ENCODE assay signal across 8 cellular contexts in the genomic region with DNA sequence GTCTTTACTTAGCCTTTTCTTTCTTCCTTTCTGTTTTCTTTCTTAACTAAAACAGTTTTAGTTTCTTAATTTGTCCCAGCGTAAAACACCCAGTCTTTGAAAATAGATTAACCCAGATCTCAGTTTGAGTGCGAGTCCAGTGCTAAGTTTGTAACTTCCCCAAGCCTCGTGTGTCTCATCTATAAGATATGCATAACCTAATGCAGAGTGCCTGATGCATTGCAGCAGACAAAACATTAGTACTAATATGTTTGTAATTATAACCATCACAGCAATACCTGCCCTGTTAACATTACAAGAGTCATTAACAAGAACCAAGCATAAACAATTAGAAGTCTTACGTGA. TPM values are rescaled to one million over a fixed set of nuclear protein-coding genes. Genes with fewer than 3 reads are reported as not detected.
DNase-seq lines count a peak whose midpoint lies in the region; ATAC-seq, FAIRE-seq and TF ChIP-seq lines count a peak whose summit lies in the region.

No MANE protein-coding gene starts in this region.

- no peak for ATAC-seq in naive thymus-derived CD4-positive, alpha-beta T cell
- ATAC-seq in HG03196 (IDR thresholded peaks at IDR 0.05; ENCODE audit: unreplicated experiment), result no peak

- H3K4me3 Mint-ChIP-seq in naive thymus-derived CD4-positive, alpha-beta T cell, result peak overlapping the region; percentile 80 to 100 (median 94)

- intact Hi-C loops in PC-9 (cut with micrococcal nuclease; ENCODE audit: unreplicated experiment), result loop anchor here (1.0 to 5.0 kb wide), 2 partner anchors 280 to 1218 kb away; no protein-coding TSS in a partner anchor
- intact Hi-C loops in naive thymus-derived CD4-positive, alpha-beta T cell (cut with micrococcal nuclease), result loop anchor here (1.0 to 10.0 kb wide), 9 partner anchors 133 to 1465 kb away; a partner anchor contains a TSS

- H3K4me1 ChIP-seq in PC-9 (replicated peaks; ENCODE audit: insufficient read depth) (peaks cover 30% of the 10 kb centered on the region), duodenal mucosa (ENCODE audit: control insufficient read depth in 1 of 2, insufficient read depth in 2 of 2, low read length in 2 of 2) (peaks cover 0 to 9% of the 10 kb centered on the region in 2 donors)
- peaks cover 19 to 26% of the 10 kb centered on the region in 2 donors for H3K4me1 ChIP-seq in naive thymus-derived CD4-positive, alpha-beta T cell (ENCODE audit: control insufficient read depth in 2 of 2, insufficient read depth in 2 of 2, low read length in 2 of 2)

- H3K4me2 ChIP-seq in PC-9, result peak overlapping the region; percentile 87

- H3K4me3 ChIP-seq in PC-9 (peak overlapping the region; percentile 70), duodenal mucosa (ENCODE audit: low read depth in 1 of 2, low read length in 2 of 2) (peak overlapping the region; percentile 78 to 81)
- peak overlapping the region; percentile 60 for H3K4me3 ChIP-seq in naive thymus-derived CD4-positive, alpha-beta T cell (ENCODE audit: low read length)

- H3K9me2 ChIP-seq in PC-9 (ENCODE audit: insufficient read depth), result no peaks in the 10 kb centered on the region

- H4K20me1 ChIP-seq in PC-9 (ENCODE audit: insufficient read depth), result no peaks in the 10 kb centered on the region

- H3K27ac ChIP-seq in 22Rv1 (peak overlapping the region; percentile 64), PC-9 (peak overlapping the region; percentile 77), duodenal mucosa (ENCODE audit: low read depth, low read length) (peak overlapping the region; percentile 5)
- peak overlapping the region; percentile 90 for H3K27ac ChIP-seq in naive thymus-derived CD4-positive, alpha-beta T cell (ENCODE audit: low read depth, low read length)

- TSS peak; percentile 94 for BruUV-seq in PC-9 (replicated peaks; lab: Mats Ljungman, UMichigan)

- peaks cover 12% of the 10 kb centered on the region; the same call in 1 of the 2 replicates for H3K79me2 ChIP-seq in PC-9 (ENCODE audit: low read depth)

- peak; percentile 53 for FAIRE-seq in GM19239 (lab: Jason Lieb, UNC)

- H3K36me3 ChIP-seq in PC-9 (ENCODE audit: low read depth), result no peaks in the 10 kb centered on the region
- no peaks in the 10 kb centered on the region for H3K36me3 ChIP-seq in duodenal mucosa (ENCODE audit: control insufficient read depth in 1 of 2, insufficient read depth in 2 of 2, low read length in 2 of 2)
- peaks cover 0 to 3% (median 0%) of the 10 kb centered on the region in 3 experiments for H3K36me3 ChIP-seq in naive thymus-derived CD4-positive, alpha-beta T cell (ENCODE audit: control insufficient read depth in 2 of 3, insufficient read depth in 3 of 3, low read length in 3 of 3)

- peaks cover 0 to 4% (median 0%) of the 10 kb centered on the region in 5 donors for H3K27me3 Mint-ChIP-seq in naive thymus-derived CD4-positive, alpha-beta T cell

- peak overlapping the region; percentile 60 to 70 for H3K9ac ChIP-seq in duodenal mucosa (ENCODE audit: low read depth in 1 of 2, low read length in 2 of 2)

- CTCF ChIA-PET in PC-9 (lab: Charles Lee), result no interaction called here
- CTCF ChIA-PET in naive thymus-derived CD4-positive, alpha-beta T cell (lab: Charles Lee), result interaction anchor here (0.8 to 1.6 kb wide), 3 partner anchors 296 to 1079 kb away, joined by 3 to 7 read pairs (median 3); a partner anchor contains a TSS

- TF ChIP-seq CTCF in 22Rv1 (IDR thresholded peaks at IDR 0.05) (no peak), PC-9 (conservative IDR thresholded peaks at IDR 0.05) (no peak)

- H3K27ac Mint-ChIP-seq in naive thymus-derived CD4-positive, alpha-beta T cell, result peak overlapping the region; percentile 91 to 100 (median 96)

- peaks cover 5% of the 10 kb centered on the region; the same call in 1 of the 2 replicates for H3F3A ChIP-seq in PC-9 (ENCODE audit: insufficient read depth, low read depth)

- DNase-seq in GM19239 (ENCODE audit: insufficient read length, low spot score), result no peak
- DNase-seq in PC-9, result no peak
- peak in 1 of 9 donors; percentile 25 for DNase-seq in naive thymus-derived CD4-positive, alpha-beta T cell
- no peak for DNase-seq in NCI-H187 treated with DMSO at 0.1 percent for 48 hours (lab: John Stamatoyannopoulos, UW)
- no peak for DNase-seq in stimulated activated CD4-positive, alpha-beta T cell treated with anti-CD3 and anti-CD28 coated beads, Interleukin-4, amount 100 ng/mL, for 1 hour

- peaks cover 0 to 2% (median 0%) of the 10 kb centered on the region in 11 donors for H3K9me3 Mint-ChIP-seq in naive thymus-derived CD4-positive, alpha-beta T cell

- no peaks in the 10 kb centered on the region for H3K9me3 ChIP-seq in PC-9 (ENCODE audit: insufficient read depth, low read depth)
- no peaks in the 10 kb centered on the region for H3K9me3 ChIP-seq in duodenal mucosa (ENCODE audit: control insufficient read depth in 1 of 2, low read length in 2 of 2)
- H3K9me3 ChIP-seq in naive thymus-derived CD4-positive, alpha-beta T cell (ENCODE audit: control insufficient read depth in 2 of 3, low read length in 3 of 3), result no peaks in the 10 kb centered on the region

- H2AFZ ChIP-seq in PC-9, result peak overlapping the region; percentile 91

- POLR2A ChIA-PET in PC-9 (lab: Charles Lee; ENCODE audit: unreplicated experiment), result no interaction called here
- POLR2A ChIA-PET in naive thymus-derived CD4-positive, alpha-beta T cell (lab: Charles Lee), result interaction anchor here (0.6 to 2.7 kb wide), 9 partner anchors 9 to 1079 kb away, joined by 3 to 27 read pairs (median 3); a partner anchor contains a TSS

- H3K27me3 ChIP-seq in PC-9 (ENCODE audit: insufficient read depth, low read depth), result no peaks in the 10 kb centered on the region
- no peaks in the 10 kb centered on the region for H3K27me3 ChIP-seq in duodenal mucosa (ENCODE audit: control insufficient read depth in 1 of 2, insufficient read depth in 2 of 2, low read length in 2 of 2)
- no peaks in the 10 kb centered on the region for H3K27me3 ChIP-seq in naive thymus-derived CD4-positive, alpha-beta T cell (ENCODE audit: control insufficient read depth in 2 of 2, insufficient read depth in 2 of 2, low read length in 2 of 2)

- peaks cover 9 to 51% (median 41%) of the 10 kb centered on the region in 7 donors for H3K4me1 Mint-ChIP-seq in naive thymus-derived CD4-positive, alpha-beta T cell

- H3K36me3 Mint-ChIP-seq in naive thymus-derived CD4-positive, alpha-beta T cell, result peaks cover 0 to 7% (median 0%) of the 10 kb centered on the region in 5 donors

RNA-seq across cellular contexts. Expression of a gene that starts 0.5 kb away (rescaled TPM):
- total RNA-seq in PC-9 (2021), result 17.1 and 18.8 TPM in 2 replicates
- total RNA-seq in naive thymus-derived CD4-positive, alpha-beta T cell, result 10 to 100 TPM in 4 of 5 experiments, 1 to 10 TPM in 1; 9.7 to 20.4 (median 11.7) TPM
- polyA plus RNA-seq in naive thymus-derived CD4-positive, alpha-beta T cell, result 10 to 100 TPM; 32.7 to 35.8 TPM

Comparison
In these comparisons a context has a peak if more than half of its experiments do, and no peak if none do; other contexts are left out.
1. H3K27ac ChIP-seq: peak in every context shown above with its lines; median percentile 90 in naive thymus-derived CD4-positive, alpha-beta T cell; 77 in PC-9; 64 in 22Rv1; 5 in duodenal mucosa.